In genomic region chr3:14144423-14145075, GRCh38 we compare ENCODE assay signal across 8 cellular contexts. TPM values are rescaled to one million over a fixed set of nuclear protein-coding genes. Genes with fewer than 3 reads are reported as not detected.
DNase-seq lines count a peak whose midpoint lies in the region; ATAC-seq, FAIRE-seq and TF ChIP-seq lines count a peak whose summit lies in the region.

No MANE protein-coding gene starts in this region.

- FAIRE-seq in pancreas (lab: Jason Lieb, UNC): peak; percentile 94
- FAIRE-seq in D721Med (lab: Jason Lieb, UNC): no peak

- H3K4me1 ChIP-seq in HUES6 (ENCODE audit: control insufficient read depth, insufficient read depth, low read length) (peaks cover 47% of the 10 kb centered on the region), pancreas (peaks cover 10 to 16% (median 13%) of the 10 kb centered on the region in 3 donors)

- no peaks in the 10 kb centered on the region for H3K9me3 Mint-ChIP-seq in activated naive CD8-positive, alpha-beta T cell treated with anti-CD3 and anti-CD28 coated beads for 36 hours

- H3K27me3 ChIP-seq in HUES6 (ENCODE audit: control insufficient read depth, insufficient read depth, low read length): no peaks in the 10 kb centered on the region
- H3K27me3 ChIP-seq in pancreas: no peaks in the 10 kb centered on the region

- WGBS in pancreas, 2 donors: 36 to 41% methylated on average over 7 of the region's 7 CpGs

- H3K36me3 Mint-ChIP-seq in activated naive CD8-positive, alpha-beta T cell treated with anti-CD3 and anti-CD28 coated beads for 36 hours: peaks cover 20% of the 10 kb centered on the region

- TF ChIP-seq CTCF in pancreas (IDR thresholded peaks at IDR 0.05) (no peak), D721Med (IDR thresholded peaks at IDR 0.05; ENCODE audit: insufficient read depth, missing control alignments) (no peak)

- H3K4me3 ChIP-seq in HUES6 (ENCODE audit: low read depth, low read length) (peak overlapping the region; percentile 15; the same call in 1 of the 2 replicates), pancreas (peak overlapping the region in 1 of 4 donors; percentile 25)

- no peaks in the 10 kb centered on the region for H3K27me3 Mint-ChIP-seq in activated naive CD8-positive, alpha-beta T cell treated with anti-CD3 and anti-CD28 coated beads for 36 hours

- H3K36me3 ChIP-seq in HUES6 (ENCODE audit: control insufficient read depth, insufficient read depth, low read length) (peaks cover 66% of the 10 kb centered on the region), pancreas (peaks cover 0 to 43% (median 27%) of the 10 kb centered on the region in 3 donors)

- H3K9me3 ChIP-seq in HUES6 (ENCODE audit: control insufficient read depth, insufficient read depth, low read depth, low read length) (no peaks in the 10 kb centered on the region), pancreas (no peaks in the 10 kb centered on the region)

- peak overlapping the region; percentile 43 for H3K4me3 Mint-ChIP-seq in activated naive CD8-positive, alpha-beta T cell treated with anti-CD3 and anti-CD28 coated beads for 36 hours

- peaks cover 35% of the 10 kb centered on the region for H3K4me1 Mint-ChIP-seq in activated naive CD8-positive, alpha-beta T cell treated with anti-CD3 and anti-CD28 coated beads for 36 hours

- peak overlapping the region; percentile 90 for H3K27ac Mint-ChIP-seq in activated naive CD8-positive, alpha-beta T cell treated with anti-CD3 and anti-CD28 coated beads for 36 hours

- ATAC-seq in GM21619 (IDR thresholded peaks at IDR 0.05; ENCODE audit: unreplicated experiment) (peak; percentile 97), pancreas (peak; percentile 89 to 94 (median 92))

- H3K27ac ChIP-seq in HUES6 (ENCODE audit: low read depth, low read length) (peak overlapping the region; percentile 83), pancreas (peak overlapping the region; percentile 75 to 94 (median 86))

- peak overlapping the region; percentile 69 for H3K9ac ChIP-seq in HUES6 (ENCODE audit: low read length)

- intact Hi-C loops in pancreas (cut with DNase I): no loop called here

- DNase-seq in ELF-1 (ENCODE audit: low read depth, low spot score): peak; percentile 79
- DNase-seq in SIG-M5 (lab: John Stamatoyannopoulos, UW): peak; percentile 92
- peak; percentile 58 for DNase-seq in activated naive CD8-positive, alpha-beta T cell treated with anti-CD3 and anti-CD28 coated beads for 36 hours
- peak; percentile 96 for DNase-seq in glomerular visceral epithelial cell (ENCODE audit: extremely low spot score)
- DNase-seq in pancreas: peak in 3 of 6 donors; percentile 73 to 83 (median 80)
- no peak for DNase-seq in D721Med (ENCODE audit: insufficient read length, low spot score)

RNA-seq across cellular contexts. Expression of gene TMEM43, which starts 19.7 kb away (rescaled TPM):
- total RNA-seq in activated naive CD8-positive, alpha-beta T cell treated with anti-CD3 and anti-CD28 coated beads for 36 hours: 10 to 100 TPM; 26.8 to 27.0 TPM
- total RNA-seq in pancreas: 10 to 100 TPM; 11.2 to 31.2 (median 17.6) TPM
- polyA plus RNA-seq in pancreas: 10 to 100 TPM; 13.5 to 22.8 TPM

RNA-seq across cellular contexts. Expression of gene CHCHD4, which starts 19.9 kb away (rescaled TPM):
- 10 to 100 TPM; 27.7 to 29.8 TPM for total RNA-seq in activated naive CD8-positive, alpha-beta T cell treated with anti-CD3 and anti-CD28 coated beads for 36 hours
- 1 to 10 TPM; 3.2 to 6.0 (median 5.3) TPM for total RNA-seq in pancreas
- 1 to 10 TPM; 3.4 to 8.6 TPM for polyA plus RNA-seq in pancreas

RNA-seq across cellular contexts. Expression of gene XPC, which starts 33.9 kb away (rescaled TPM):
- total RNA-seq in activated naive CD8-positive, alpha-beta T cell treated with anti-CD3 and anti-CD28 coated beads for 36 hours: 10 to 100 TPM; 19.8 to 25.4 TPM
- total RNA-seq in pancreas: 10 to 100 TPM; 14.2 to 29.9 (median 19.5) TPM
- 10 to 100 TPM; 17.2 to 26.7 TPM for polyA plus RNA-seq in pancreas

RNA-seq across cellular contexts. Expression of gene LSM3, which starts 34.1 kb away (rescaled TPM):
- 10 to 100 TPM; 26.3 to 27.2 TPM for total RNA-seq in activated naive CD8-positive, alpha-beta T cell treated with anti-CD3 and anti-CD28 coated beads for 36 hours
- 1 to 10 TPM; 3.2 to 5.0 (median 4.3) TPM for total RNA-seq in pancreas
- 1 to 10 TPM; 3.7 to 7.9 TPM for polyA plus RNA-seq in pancreas

Comparison
In these comparisons a context has a peak if more than half of its experiments do, and no peak if none do; other contexts are left out.
1. RNA of gene CHCHD4, which starts 19.9 kb away (total RNA-seq): 27.7 to 29.8 TPM in activated naive CD8-positive, alpha-beta T cell treated with anti-CD3 and anti-CD28 coated beads for 36 hours; 3.2 to 6.0 TPM in pancreas; every median in the first group is over 4 times any median in the second.